Comparison of ENCODE assay signal across 28 cellular contexts in genomic region chr10:115895196-115895595, GRCh38.
"Had no signal": no experiment of that assay in that cellular context is flagged by ENCODE, and none has a peak within 500 bp of the region (broad histone marks: within the 10 kb centered on the region; RNA-seq: fewer than 3 reads in every experiment).

No MANE protein-coding gene starts in this region.

- H3K79me2 ChIP-seq: hepatocyte had no signal

- H3K36me3 ChIP-seq: heart right ventricle, left lung, lower lobe of right lung, pancreas, sigmoid colon, tibial nerve, vagina had no signal

- H3K4me3 Mint-ChIP-seq: naive thymus-derived CD8-positive, alpha-beta T cell; nephron; stimulated activated memory B cell treated with anti-CD40 and anti-IgM and Interleukin-4, amounts not matched to agents 10 μg/mL and 1 μg/mL and 100 μg/mL, for 72 hours; stimulated activated naive CD8-positive, alpha-beta T cell treated with anti-CD3 and anti-CD28 coated beads, Interleukin-15, amount 100 ng/mL, for 72 hours; type B pancreatic cell had no signal

- H3K9me3 Mint-ChIP-seq: nephron; stimulated activated naive CD8-positive, alpha-beta T cell treated with anti-CD3 and anti-CD28 coated beads, Interleukin-15, amount 100 ng/mL, for 72 hours; type B pancreatic cell had no signal

- H3K4me2 ChIP-seq: hepatocyte, smooth muscle cell had no signal

- H3K9me3 ChIP-seq: heart right ventricle, left lung, lower lobe of right lung, pancreas, psoas muscle, sigmoid colon, tibial nerve, vagina had no signal

- H2AFZ ChIP-seq: hepatocyte had no signal

- H3K4me3 ChIP-seq: heart right ventricle, hepatocyte, left lung, lower lobe of right lung, pancreas, psoas muscle, sigmoid colon, smooth muscle cell, tibial nerve, vagina had no signal

- DNase-seq: heart right ventricle; islet precursor cell; left cardiac atrium; left lung; lower lobe of right lung; mammary epithelial cell; mesenchymal stem cell; naive thymus-derived CD8-positive, alpha-beta T cell; nucleus accumbens; pancreas; posterior cingulate gyrus; psoas muscle; right cardiac atrium; sigmoid colon; stimulated activated CD4-positive, alpha-beta T cell treated with anti-CD3 and anti-CD28 coated beads, Interleukin-1b, Interleukin-23, amount 100 ng/mL, for 48 hours; stimulated activated CD4-positive, alpha-beta T cell treated with anti-CD3 and anti-CD28 coated beads, Interleukin-2, amount 100 ng/mL, for 48 hours; stimulated activated CD4-positive, alpha-beta T cell treated with anti-CD3 and anti-CD28 coated beads, Interleukin-4, amount 100 ng/mL, for 4 hours; stimulated activated CD8-positive, alpha-beta memory T cell treated with anti-CD3 and anti-CD28 coated beads, Interleukin-4, amount 100 ng/mL, for 48 hours; stimulated activated naive CD4-positive, alpha-beta T cell treated with Interleukin-2 at 50 U/mL for 16 hours; stimulated activated naive CD8-positive, alpha-beta T cell treated with anti-CD3 and anti-CD28 coated beads, Interleukin-15, amount 100 ng/mL, for 72 hours; substantia nigra had no signal

- H3K27ac Mint-ChIP-seq: naive thymus-derived CD8-positive, alpha-beta T cell; nephron; stimulated activated memory B cell treated with anti-CD40 and anti-IgM and Interleukin-4, amounts not matched to agents 10 μg/mL and 1 μg/mL and 100 μg/mL, for 72 hours; stimulated activated naive CD8-positive, alpha-beta T cell treated with anti-CD3 and anti-CD28 coated beads, Interleukin-15, amount 100 ng/mL, for 72 hours; type B pancreatic cell had no signal

- H3K4me1 Mint-ChIP-seq: naive thymus-derived CD8-positive, alpha-beta T cell; stimulated activated memory B cell treated with anti-CD40 and anti-IgM and Interleukin-4, amounts not matched to agents 10 μg/mL and 1 μg/mL and 100 μg/mL, for 72 hours; stimulated activated naive CD8-positive, alpha-beta T cell treated with anti-CD3 and anti-CD28 coated beads, Interleukin-15, amount 100 ng/mL, for 72 hours had no signal

- H3K27me3 Mint-ChIP-seq: naive thymus-derived CD8-positive, alpha-beta T cell; stimulated activated memory B cell treated with anti-CD40 and anti-IgM and Interleukin-4, amounts not matched to agents 10 μg/mL and 1 μg/mL and 100 μg/mL, for 72 hours; type B pancreatic cell had no signal

- H3K36me3 Mint-ChIP-seq: naive thymus-derived CD8-positive, alpha-beta T cell; stimulated activated memory B cell treated with anti-CD40 and anti-IgM and Interleukin-4, amounts not matched to agents 10 μg/mL and 1 μg/mL and 100 μg/mL, for 72 hours; type B pancreatic cell had no signal

- H3K27me3 ChIP-seq: heart right ventricle, hepatocyte, left lung, pancreas, sigmoid colon, tibial nerve, vagina had no signal

- H3K27ac ChIP-seq: heart right ventricle, hepatocyte, left lung, lower lobe of right lung, pancreas, psoas muscle, sigmoid colon, tibial nerve, vagina had no signal

- H3K4me1 ChIP-seq: heart right ventricle, left lung, lower lobe of right lung, pancreas, psoas muscle, sigmoid colon, tibial nerve, vagina had no signal
